Comparison of ENCODE assay signal across 9 cellular contexts in genomic region chr2:16290311-16291020, GRCh38.
"Had no signal": no experiment of that assay in that cellular context is flagged by ENCODE, and none has a peak within 500 bp of the region (broad histone marks: within the 10 kb centered on the region; RNA-seq: fewer than 3 reads in every experiment).

No MANE protein-coding gene starts in this region.

- H3K27ac ChIP-seq: GM23248, HL-60 had no signal

- DNase-seq: GM23248, GOT3, H7, HFFc6, KBM-7 had no signal

- H3K36me3 ChIP-seq: HAP-1 had no signal

- H3K4me1 ChIP-seq: HAP-1 had no signal

- ATAC-seq: HCT116, HepG2 had no signal

- H3K4me3 ChIP-seq: GM23248, HAP-1 had no signal

- H3K9me3 ChIP-seq: HAP-1 had no signal
